In the genomic region with DNA sequence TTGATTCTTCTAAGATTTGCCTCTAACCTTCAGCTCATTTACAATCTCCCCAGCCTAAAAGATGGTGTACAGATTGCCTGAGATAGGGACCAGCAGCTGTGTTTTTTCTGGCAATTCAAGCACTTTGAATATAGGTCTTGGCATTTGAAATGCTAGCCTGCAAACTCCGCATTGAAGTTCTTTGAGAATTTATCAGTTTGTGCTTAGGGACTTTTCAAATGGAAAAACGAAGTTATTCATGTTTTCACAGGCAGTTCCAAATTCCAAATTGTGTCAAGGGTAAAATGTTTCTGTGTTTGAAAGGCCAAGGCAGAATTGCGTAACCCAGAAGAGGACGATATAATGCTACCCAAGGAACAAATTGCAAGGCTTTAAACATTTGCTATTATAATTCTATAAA, we compare ENCODE assay signal across 20 cellular contexts.
DNase-seq lines count a peak whose midpoint lies in the region; ATAC-seq, FAIRE-seq and TF ChIP-seq lines count a peak whose summit lies in the region.
"Had no signal": no experiment of that assay in that cellular context is flagged by ENCODE, and none has a peak within 500 bp of the region (broad histone marks: within the 10 kb centered on the region; RNA-seq: fewer than 3 reads in every experiment).

No MANE protein-coding gene starts in this region.

- no peak for TF ChIP-seq EP300 in A549 (IDR thresholded peaks at IDR 0.05)

- H2AK5ac ChIP-seq in mesenchymal stem cell (ENCODE audit: low read length, severe bottlenecking), result no peak overlapping the region

- ATAC-seq in A549, result no peak
- ATAC-seq: activated CD4-positive, CD25-positive, alpha-beta regulatory T cell treated with anti-CD3 and anti-CD28 coated beads, Interleukin-2, amount 50 U/mL, for 24 hours; activated CD8-positive, alpha-beta memory T cell treated with anti-CD3 and anti-CD28 coated beads, Interleukin-2, amount 10 ng/mL, durations not matched to agents 7 days and 5 days had no signal

- FAIRE-seq in A549 (lab: Jason Lieb, UNC), result no peak

- H2BK15ac ChIP-seq in mesenchymal stem cell (ENCODE audit: low read depth, poor library complexity, severe bottlenecking), result no peak overlapping the region

- no peak overlapping the region for H3K18ac ChIP-seq in mesenchymal stem cell (ENCODE audit: low read depth in 1 of 2, low read length in 2 of 2)

- H3K27ac Mint-ChIP-seq in nephron progenitor cell, result no peak overlapping the region
- H3K27ac Mint-ChIP-seq: activated CD8-positive, alpha-beta memory T cell treated with anti-CD3 and anti-CD28 coated beads, Interleukin-2, amount 10 ng/mL, durations not matched to agents 7 days and 5 days; CD4-positive, alpha-beta memory T cell; immature natural killer cell; mesothelial cell of epicardium; T-helper 1 cell treated with Interleukin-12 subunit alpha and Interleukin-12 subunit beta and Interleukin-4 antibody, amounts not matched to agents 30 μg/mL and 1 μg/mL, for 36 hours had no signal

- CTCF ChIA-PET in A549 (lab: Yijun Ruan, JAX), result interaction anchor here (0.7 to 1.2 kb wide), 2 partner anchors 51 to 1233 kb away, joined by 3 read pairs; no protein-coding TSS in a partner anchor
- CTCF ChIA-PET in HEK293T (lab: Yijun Ruan, JAX), result no interaction called here

- 64% methylated on average over 4 of the region's 4 CpGs for WGBS in A549 (ENCODE audit: missing lambda C conversion rate)
- WGBS in mesenchymal stem cell, result 65% methylated on average over 2 of the region's 4 CpGs

- H2AFZ ChIP-seq in mesenchymal stem cell (ENCODE audit: low read depth, low read length), result no peak overlapping the region

- H3K36me3 ChIP-seq in adipocyte (ENCODE audit: control insufficient read depth, insufficient read depth, low read length, severe bottlenecking) (no peaks in the 10 kb centered on the region), mesenchymal stem cell (ENCODE audit: control insufficient read depth in 1 of 2, insufficient read depth in 2 of 2, low read depth in 1 of 2, low read length in 2 of 2) (no peaks in the 10 kb centered on the region)
- H3K36me3 ChIP-seq: neutrophil had no signal

- no peak overlapping the region for H4K91ac ChIP-seq in mesenchymal stem cell (ENCODE audit: low read length)

- TF ChIP-seq RAD21 in A549 (conservative IDR thresholded peaks at IDR 0.05 in 1 of 2, IDR thresholded peaks at IDR 0.05 in 1 of 2), result no peak

- H3K9me3 ChIP-seq in A549 (no peaks in the 10 kb centered on the region), adipocyte (ENCODE audit: control insufficient read depth, low read length) (no peaks in the 10 kb centered on the region), mesenchymal stem cell (ENCODE audit: control insufficient read depth, low read length) (no peaks in the 10 kb centered on the region)
- H3K9me3 ChIP-seq: neutrophil had no signal

- TF ChIP-seq POLR2A in A549 (IDR thresholded peaks at IDR 0.05; ENCODE audit: low read length), result no peak

- H3K27me3 Mint-ChIP-seq in nephron progenitor cell (ENCODE audit: low read depth, poor library complexity), result no peaks in the 10 kb centered on the region

- TF ChIP-seq CTCF in A549 (IDR thresholded peaks at IDR 0.05) (no peak), fibroblast of pulmonary artery (IDR thresholded peaks at IDR 0.05; ENCODE audit: low read length, missing control alignments) (no peak), nephron progenitor cell (IDR thresholded peaks at IDR 0.05) (no peak)

- H3K27me3 ChIP-seq in adipocyte (replicated peaks; ENCODE audit: control insufficient read depth, insufficient read depth, low read length) (no peaks in the 10 kb centered on the region), mesenchymal stem cell (ENCODE audit: control insufficient read depth in 1 of 2, insufficient read depth in 1 of 2, low read length in 2 of 2) (no peaks in the 10 kb centered on the region)
- H3K27me3 ChIP-seq: neutrophil had no signal

- no peak overlapping the region for H3K23ac ChIP-seq in mesenchymal stem cell (ENCODE audit: low read length in 2 of 2)

- no peak for DNase-seq in A549 (ENCODE audit: low read depth in 1 of 2, low spot score in 1 of 2)
- DNase-seq in adipocyte (ENCODE audit: low read depth), result peak; percentile 90
- DNase-seq in fibroblast of pulmonary artery (ENCODE audit: low read depth), result peak; percentile 84
- no peak for DNase-seq in mesenchymal stem cell
- DNase-seq in HEK293T (ENCODE audit: extremely low spot score), result no peak
- DNase-seq in nephron progenitor cell, result no peak
- DNase-seq in stimulated activated CD8-positive, alpha-beta memory T cell treated with anti-CD3 and anti-CD28 coated beads, Interleukin-4, amount 100 ng/mL, for 48 hours, result no peak
- DNase-seq in Kasumi-1 (lab: John Stamatoyannopoulos, UW), result no peak
- DNase-seq: activated CD8-positive, alpha-beta memory T cell treated with anti-CD3 and anti-CD28 coated beads, Interleukin-2, amount 10 ng/mL, durations not matched to agents 7 days and 5 days; activated gamma-delta T cell treated with Interleukin-2 at 50 U/mL for 16 hours; CD4-positive, alpha-beta memory T cell; DMS79 treated with DMSO at 0.1 percent for 48 hours; immature natural killer cell; NCI-H2029 treated with DMSO at 0.1 percent for 48 hours; NCI-H526 treated with DMSO at 0.1 percent for 48 hours had no signal

- H3K9ac ChIP-seq in adipocyte (ENCODE audit: low read length), result peak overlapping the region; percentile 74
- H3K9ac ChIP-seq in mesenchymal stem cell (ENCODE audit: low read length), result peak overlapping the region; percentile 53

- H3K27ac ChIP-seq in A549 (no peak overlapping the region), mesenchymal stem cell (ENCODE audit: low read length, poor library complexity, severe bottlenecking) (no peak overlapping the region)
- H3K27ac ChIP-seq: neutrophil, skin epidermis had no signal

- H2BK120ac ChIP-seq in mesenchymal stem cell (ENCODE audit: low read depth, low read length), result no peak overlapping the region

- POLR2A ChIA-PET in A549 (lab: Yijun Ruan, JAX), result no interaction called here
- POLR2A ChIA-PET in HEK293T (lab: Yijun Ruan, JAX), result no interaction called here

- H3K4me2 ChIP-seq in A549 (no peak overlapping the region), mesenchymal stem cell (ENCODE audit: low read length, poor library complexity, severe bottlenecking) (no peak overlapping the region)

- H3K4me3 Mint-ChIP-seq in nephron progenitor cell, result no peak overlapping the region
- H3K4me3 Mint-ChIP-seq: activated CD8-positive, alpha-beta memory T cell treated with anti-CD3 and anti-CD28 coated beads, Interleukin-2, amount 10 ng/mL, durations not matched to agents 7 days and 5 days; CD4-positive, alpha-beta memory T cell; immature natural killer cell; mesothelial cell of epicardium; T-helper 1 cell treated with Interleukin-12 subunit alpha and Interleukin-12 subunit beta and Interleukin-4 antibody, amounts not matched to agents 30 μg/mL and 1 μg/mL, for 36 hours had no signal

- no peak overlapping the region for H3K14ac ChIP-seq in mesenchymal stem cell (ENCODE audit: low read length in 2 of 2)

- H3K4me1 ChIP-seq in A549, result no peaks in the 10 kb centered on the region
- H3K4me1 ChIP-seq in adipocyte (ENCODE audit: control insufficient read depth, insufficient read depth, low read length), result peaks cover 40% of the 10 kb centered on the region
- H3K4me1 ChIP-seq in mesenchymal stem cell (ENCODE audit: control insufficient read depth, insufficient read depth, low read depth, low read length), result no peaks in the 10 kb centered on the region

- H3K4me3 ChIP-seq in A549 (no peak overlapping the region), adipocyte (ENCODE audit: low read length) (peak overlapping the region; percentile 55), fibroblast of pulmonary artery (replicated peaks; ENCODE audit: low read depth, low read length) (no peak overlapping the region), mesenchymal stem cell (ENCODE audit: insufficient read depth in 1 of 2, low read depth in 1 of 2, low read length in 2 of 2) (no peak overlapping the region)
- H3K4me3 ChIP-seq: skin epidermis had no signal

- H2BK5ac ChIP-seq in mesenchymal stem cell (ENCODE audit: low read depth, low read length, poor library complexity, severe bottlenecking), result no peak overlapping the region

- no peak overlapping the region for H3K4ac ChIP-seq in mesenchymal stem cell (ENCODE audit: low read depth in 1 of 2, low read length in 2 of 2)

- no peak overlapping the region for H2BK12ac ChIP-seq in mesenchymal stem cell (ENCODE audit: low read length in 2 of 2)

- no peaks in the 10 kb centered on the region for H3K79me1 ChIP-seq in mesenchymal stem cell (replicated peaks; ENCODE audit: low read length, poor library complexity, severe bottlenecking)

- H3K36me3 Mint-ChIP-seq in nephron progenitor cell (ENCODE audit: low read depth), result no peaks in the 10 kb centered on the region
- H3K36me3 Mint-ChIP-seq: activated CD8-positive, alpha-beta memory T cell treated with anti-CD3 and anti-CD28 coated beads, Interleukin-2, amount 10 ng/mL, durations not matched to agents 7 days and 5 days; CD4-positive, alpha-beta memory T cell; immature natural killer cell; mesothelial cell of epicardium had no signal

- no peak overlapping the region for H4K8ac ChIP-seq in mesenchymal stem cell (ENCODE audit: low read length)

- peaks cover 7% of the 10 kb centered on the region for H3K4me1 Mint-ChIP-seq in nephron progenitor cell
- H3K4me1 Mint-ChIP-seq: activated CD8-positive, alpha-beta memory T cell treated with anti-CD3 and anti-CD28 coated beads, Interleukin-2, amount 10 ng/mL, durations not matched to agents 7 days and 5 days; CD4-positive, alpha-beta memory T cell; immature natural killer cell had no signal

- H3K9me3 Mint-ChIP-seq in nephron progenitor cell, result no peaks in the 10 kb centered on the region
- H3K9me3 Mint-ChIP-seq: mesothelial cell of epicardium; T-helper 1 cell treated with Interleukin-12 subunit alpha and Interleukin-12 subunit beta and Interleukin-4 antibody, amounts not matched to agents 30 μg/mL and 1 μg/mL, for 36 hours had no signal

TF ChIP-seq in A549, 52 proteins besides CTCF, POLR2A, EP300 and RAD21:
- TF ChIP-seq CEBPB (IDR thresholded peaks at IDR 0.05) (peak; percentile 54 to 66; a peak in 3 of 4 replicates), TP53 (CRISPR knock-in tag; IDR thresholded peaks at IDR 0.05) (no peak)

TF ChIP-seq in HEK293T, 16 proteins besides CTCF, POLR2A, EP300 and RAD21 (continues in another document):
- no peak for TF ChIP-seq SUZ12 (IDR thresholded peaks at IDR 0.05)
- no peak for TF ChIP-seq FOXA1 (IDR thresholded peaks at IDR 0.05)
- TF ChIP-seq L3MBTL2 (conservative IDR thresholded peaks at IDR 0.05), result no peak
- no peak for TF ChIP-seq ARNT (IDR thresholded peaks at IDR 0.05)
- TF ChIP-seq FOXK2 (IDR thresholded peaks at IDR 0.05), result no peak
- TF ChIP-seq FOXM1 (IDR thresholded peaks at IDR 0.05; ENCODE audit: borderline replicate concordance), result no peak
- no peak for TF ChIP-seq NFRKB (IDR thresholded peaks at IDR 0.05)
- no peak for TF ChIP-seq SP1 (IDR thresholded peaks at IDR 0.05)
- TF ChIP-seq TARDBP (IDR thresholded peaks at IDR 0.05), result no peak
- no peak for TF ChIP-seq ELF4 (IDR thresholded peaks at IDR 0.05)

Comparison
In these comparisons a context has a peak if more than half of its experiments do, and no peak if none do; other contexts are left out.
1. DNase-seq: peak in adipocyte (single experiment) and fibroblast of pulmonary artery (single experiment); none in A549 (0 of 2), mesenchymal stem cell (single experiment), HEK293T (single experiment), nephron progenitor cell (single experiment), stimulated activated CD8-positive, alpha-beta memory T cell treated with anti-CD3 and anti-CD28 coated beads, Interleukin-4, amount 100 ng/mL, for 48 hours (single experiment) and Kasumi-1 (0 of 2).